8 cellular contexts compared by ENCODE assay signal in genomic region chr1:52140633-52141512, GRCh38. TPM values are rescaled to one million over a fixed set of nuclear protein-coding genes. Genes with fewer than 3 reads are reported as not detected.
DNase-seq lines count a peak whose midpoint lies in the region; ATAC-seq and TF ChIP-seq lines count a peak whose summit lies in the region.

No MANE protein-coding gene starts in this region.

- CTCF ChIA-PET in Calu3 (lab: Charles Lee) = no interaction called here

- no peaks in the 10 kb centered on the region for H3K9me3 Mint-ChIP-seq in Calu3 (ENCODE audit: low read depth, unreplicated experiment)
- no peaks in the 10 kb centered on the region for H3K9me3 Mint-ChIP-seq in nephron progenitor cell

- H3K4me1 Mint-ChIP-seq in Calu3 (ENCODE audit: low read depth, unreplicated experiment) (peaks cover 18% of the 10 kb centered on the region), nephron progenitor cell (peaks cover 24% of the 10 kb centered on the region)

- no peaks in the 10 kb centered on the region for H3K27me3 Mint-ChIP-seq in Calu3 (ENCODE audit: unreplicated experiment)
- H3K27me3 Mint-ChIP-seq in nephron progenitor cell (ENCODE audit: low read depth, poor library complexity) = peaks cover 27% of the 10 kb centered on the region

- H3K27ac ChIP-seq in cingulate gyrus (ENCODE audit: low read depth, low read length) = peak overlapping the region; percentile 87

- intact Hi-C loops in Calu3 (cut with micrococcal nuclease; ENCODE audit: unreplicated experiment) = loop anchor here (5.0 kb wide), 1 partner anchor 226 kb away; the partner anchor contains the start of gene CC2D1B

- DNase-seq in Calu3 = no peak
- DNase-seq in MV-4-11 (lab: John Stamatoyannopoulos, UW) = peak; percentile 51
- no peak for DNase-seq in nephron progenitor cell
- no peak for DNase-seq in NCI-H2196 (lab: John Stamatoyannopoulos, UW; ENCODE audit: unreplicated experiment)
- DNase-seq in NCI-H146 (lab: John Stamatoyannopoulos, UW) = no peak

- BruUV-seq in Calu3 (replicated peaks; lab: Mats Ljungman, UMichigan) = no TSS peak

- no peak for ATAC-seq in HG03565 (IDR thresholded peaks at IDR 0.05; ENCODE audit: unreplicated experiment)
- ATAC-seq in GM18519 (IDR thresholded peaks at IDR 0.05; ENCODE audit: low FRiP score, unreplicated experiment) = no peak

- H3K4me3 Mint-ChIP-seq in Calu3 (ENCODE audit: low read depth, unreplicated experiment) (peak overlapping the region; percentile 79), nephron progenitor cell (peak overlapping the region; percentile 82)

- H3K36me3 Mint-ChIP-seq in Calu3 (ENCODE audit: insufficient read depth, unreplicated experiment) (peaks cover 20% of the 10 kb centered on the region), nephron progenitor cell (ENCODE audit: low read depth) (no peaks in the 10 kb centered on the region)

- H3K27ac Mint-ChIP-seq in Calu3 (ENCODE audit: unreplicated experiment) (peak overlapping the region; percentile 22), nephron progenitor cell (no peak overlapping the region)

- TF ChIP-seq CTCF in Calu3 (IDR thresholded peaks at IDR 0.05; ENCODE audit: unreplicated experiment) (no peak), nephron progenitor cell (IDR thresholded peaks at IDR 0.05) (no peak)

RNA-seq across cellular contexts. Expression of gene ZFYVE9, which starts 1.0 kb away (rescaled TPM):
- total RNA-seq in Calu3 (2022) = 9.0 and 13.6 TPM in 2 replicates
